Comparison of ENCODE assay signal across 9 cellular contexts in the genomic region with DNA sequence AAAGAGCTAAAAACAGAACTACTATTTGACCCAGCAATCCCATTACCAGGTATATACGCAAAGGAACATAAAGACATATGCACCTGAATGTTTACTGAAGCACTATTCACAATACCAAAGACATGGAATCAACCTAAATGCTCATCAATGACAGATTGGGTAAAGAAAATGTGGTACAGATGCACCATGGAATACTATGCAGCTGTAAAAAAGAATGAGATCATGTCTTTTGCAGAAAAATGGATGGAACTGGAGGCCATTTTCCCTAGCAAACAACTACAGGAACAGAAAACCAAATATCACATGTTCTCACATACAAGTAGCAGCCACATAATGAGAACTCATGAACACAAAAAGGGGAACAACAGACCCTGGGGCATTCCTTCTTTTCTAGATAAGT.
"Had no signal": no experiment of that assay in that cellular context is flagged by ENCODE, and none has a peak within 500 bp of the region (broad histone marks: within the 10 kb centered on the region; RNA-seq: fewer than 3 reads in every experiment).

No MANE protein-coding gene starts in this region.

- H3K4me1 ChIP-seq: HAP-1 had no signal

- H2AFZ ChIP-seq: GM23248 had no signal

- H3K4me3 ChIP-seq: GM23248, HAP-1 had no signal

- H3K9me3 ChIP-seq: HAP-1 had no signal

- H3K4me2 ChIP-seq: KMS-11 had no signal

- H3K27ac ChIP-seq: GM23248, HL-60, KMS-11 had no signal

- ATAC-seq: HCT116 had no signal

- DNase-seq: GM23248, GOT3, H7, IMR-90, KBM-7 had no signal

- H3K9ac ChIP-seq: GM23248, KMS-11 had no signal
